Comparison of ENCODE assay signal across 19 cellular contexts in genomic region chr1:55959136-55959548, GRCh38.
A peak's percentile ranks its signal among the peaks of the same experiment; 100 is the strongest.
DNase-seq lines count a peak whose midpoint lies in the region; ATAC-seq and TF ChIP-seq lines count a peak whose summit lies in the region.
"Had no signal": no experiment of that assay in that cellular context is flagged by ENCODE, and none has a peak within 500 bp of the region (broad histone marks: within the 10 kb centered on the region; RNA-seq: fewer than 3 reads in every experiment).

No MANE protein-coding gene starts in this region.

- no peak overlapping the region for H3K27ac Mint-ChIP-seq in CD8-positive, alpha-beta memory T cell
- no peak overlapping the region for H3K27ac Mint-ChIP-seq in endodermal cell
- H3K27ac Mint-ChIP-seq: IgD-negative memory B cell had no signal

- H3K27ac ChIP-seq in right cardiac atrium (ENCODE audit: low read length): no peak overlapping the region
- H3K27ac ChIP-seq in vagina: peak overlapping the region; percentile 44
- no peak overlapping the region for H3K27ac ChIP-seq in CD8-positive, alpha-beta memory T cell (ENCODE audit: low read depth, low read length)
- H3K27ac ChIP-seq in endodermal cell (ENCODE audit: low read depth, low read length): no peak overlapping the region

- CTCF ChIA-PET in CD8-positive, alpha-beta memory T cell (lab: Charles Lee): no interaction called here

- H3K4me3 ChIP-seq in fibroblast of villous mesenchyme (ENCODE audit: low read depth, low read length) (no peak overlapping the region), right cardiac atrium (ENCODE audit: low read length) (no peak overlapping the region), vagina (no peak overlapping the region), endodermal cell (ENCODE audit: low read length) (no peak overlapping the region)
- H3K4me3 ChIP-seq in CD8-positive, alpha-beta memory T cell (ENCODE audit: low read length): no peak overlapping the region

- no peaks in the 10 kb centered on the region for H3K36me3 Mint-ChIP-seq in CD8-positive, alpha-beta memory T cell
- no peaks in the 10 kb centered on the region for H3K36me3 Mint-ChIP-seq in endodermal cell (ENCODE audit: low read depth)

- H3K9me3 ChIP-seq in right cardiac atrium (ENCODE audit: control insufficient read depth, low read length) (no peaks in the 10 kb centered on the region), vagina (no peaks in the 10 kb centered on the region), endodermal cell (ENCODE audit: control insufficient read depth, low read length) (no peaks in the 10 kb centered on the region)
- no peaks in the 10 kb centered on the region for H3K9me3 ChIP-seq in CD8-positive, alpha-beta memory T cell (ENCODE audit: low read length)

- intact Hi-C loops in Right ventricle myocardium superior (cut with DNase I) (no loop called here), cardiac septum (cut with DNase I) (no loop called here), right cardiac atrium (cut with DNase I) (no loop called here), vagina (cut with DNase I) (no loop called here)

- TF ChIP-seq POLR2A in vagina (IDR thresholded peaks at IDR 0.05): no peak

- no peaks in the 10 kb centered on the region for H3K4me1 Mint-ChIP-seq in CD8-positive, alpha-beta memory T cell
- H3K4me1 Mint-ChIP-seq in endodermal cell: peaks cover 2% of the 10 kb centered on the region
- H3K4me1 Mint-ChIP-seq: IgD-negative memory B cell had no signal

- no peak overlapping the region for H3K9ac ChIP-seq in endodermal cell (ENCODE audit: extremely low read depth, low read length, poor library complexity, severe bottlenecking)

- H3K27me3 ChIP-seq in right cardiac atrium (ENCODE audit: control insufficient read depth, insufficient read depth) (no peaks in the 10 kb centered on the region), vagina (no peaks in the 10 kb centered on the region), endodermal cell (ENCODE audit: control insufficient read depth, insufficient read depth, low read length, poor library complexity, severe bottlenecking) (peaks cover 3% of the 10 kb centered on the region)
- H3K27me3 ChIP-seq in CD8-positive, alpha-beta memory T cell (ENCODE audit: insufficient read depth, low read length, poor library complexity, severe bottlenecking): no peaks in the 10 kb centered on the region

- POLR2A ChIA-PET in CD8-positive, alpha-beta memory T cell (lab: Charles Lee): no interaction called here

- H3K4me3 Mint-ChIP-seq in CD8-positive, alpha-beta memory T cell: no peak overlapping the region
- no peak overlapping the region for H3K4me3 Mint-ChIP-seq in endodermal cell
- H3K4me3 Mint-ChIP-seq: IgD-negative memory B cell had no signal

- ATAC-seq in Right ventricle myocardium superior (ENCODE audit: poor library complexity) (peak; percentile 90), right cardiac atrium (peak; percentile 65 to 88), HG03095 (IDR thresholded peaks at IDR 0.05; ENCODE audit: unreplicated experiment) (no peak)
- ATAC-seq: HCT116 had no signal

- H3K4me1 ChIP-seq in right cardiac atrium (ENCODE audit: control insufficient read depth, insufficient read depth, low read length): peaks cover 5% of the 10 kb centered on the region
- peaks cover 27% of the 10 kb centered on the region for H3K4me1 ChIP-seq in vagina
- no peaks in the 10 kb centered on the region for H3K4me1 ChIP-seq in CD8-positive, alpha-beta memory T cell (ENCODE audit: insufficient read depth, low read length)
- no peaks in the 10 kb centered on the region for H3K4me1 ChIP-seq in endodermal cell (ENCODE audit: control insufficient read depth, insufficient read depth, low read length)

- H3K27me3 Mint-ChIP-seq in CD8-positive, alpha-beta memory T cell: no peaks in the 10 kb centered on the region
- no peaks in the 10 kb centered on the region for H3K27me3 Mint-ChIP-seq in endodermal cell (ENCODE audit: insufficient read depth)

- H3K9me3 Mint-ChIP-seq in CD8-positive, alpha-beta memory T cell: peaks cover 0 to 2% (median 0%) of the 10 kb centered on the region in 5 donors
- H3K9me3 Mint-ChIP-seq in endodermal cell: no peaks in the 10 kb centered on the region

- DNase-seq in Right ventricle myocardium superior: no peak
- no peak for DNase-seq in cardiac septum (ENCODE audit: low spot score)
- peak; percentile 19 for DNase-seq in fibroblast of villous mesenchyme (ENCODE audit: low read depth)
- peak in 2 of 3 donors; percentile 31 to 63 for DNase-seq in right cardiac atrium
- DNase-seq in vagina (ENCODE audit: extremely low spot score in 2 of 2): no peak
- no peak for DNase-seq in CD8-positive, alpha-beta memory T cell
- DNase-seq in endodermal cell: no peak
- DNase-seq: 8988T, C1 segment of cervical spinal cord, Karpas-422, NCI-H1694, NCI-H2081, NCI-H446, NCI-H526, OCI-M1, SHP77 had no signal

- 35% methylated on average over 3 of the region's 3 CpGs for WGBS in right cardiac atrium
- 71 to 83% methylated on average over 2 to 3 of the region's 3 CpGs for WGBS in endodermal cell (ENCODE audit: insufficient coverage in 1 of 2, insufficient read length in 1 of 2), 2 experiments

- H3K36me3 ChIP-seq in vagina: no peaks in the 10 kb centered on the region
- no peaks in the 10 kb centered on the region for H3K36me3 ChIP-seq in CD8-positive, alpha-beta memory T cell (ENCODE audit: insufficient read depth, low read length)
- no peaks in the 10 kb centered on the region for H3K36me3 ChIP-seq in endodermal cell (ENCODE audit: control insufficient read depth, insufficient read depth, low read length)

- TF ChIP-seq CTCF in fibroblast of villous mesenchyme (IDR thresholded peaks at IDR 0.05; ENCODE audit: insufficient read depth, low read depth, low read length) (no peak), vagina (IDR thresholded peaks at IDR 0.05) (no peak), endodermal cell (conservative IDR thresholded peaks at IDR 0.05) (no peak)

Comparison
In these comparisons a context has a peak if more than half of its experiments do, and no peak if none do; other contexts are left out.
1. DNase-seq: peak in fibroblast of villous mesenchyme (single experiment) and right cardiac atrium (2 of 3); none in Right ventricle myocardium superior (single experiment), cardiac septum (single experiment), vagina (0 of 2), CD8-positive, alpha-beta memory T cell (0 of 5) and endodermal cell (single experiment).